14 cellular contexts compared by ENCODE assay signal in the genomic region with DNA sequence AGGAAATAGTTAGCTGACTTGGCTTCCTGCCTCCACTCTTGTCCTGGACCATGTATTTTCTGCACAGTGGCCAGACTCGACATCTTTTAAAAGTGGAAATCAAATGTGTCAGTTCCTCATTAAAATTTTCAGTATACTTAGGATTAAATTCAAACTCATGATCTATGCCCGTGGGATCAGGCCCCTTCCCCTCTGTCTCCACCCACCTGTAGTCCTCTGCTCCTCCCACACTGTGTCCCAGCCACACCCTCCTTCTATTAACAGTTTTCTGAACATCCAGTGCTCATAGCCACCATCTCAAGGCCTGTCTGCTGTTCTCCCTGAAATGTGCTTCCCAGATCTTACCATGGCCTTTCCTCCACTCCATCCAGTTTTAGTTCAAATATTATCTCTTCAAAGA. TPM values are rescaled to one million over a fixed set of nuclear protein-coding genes. Genes with fewer than 3 reads are reported as not detected.
A peak's percentile ranks its signal among the peaks of the same experiment; 100 is the strongest.
DNase-seq lines count a peak whose midpoint lies in the region; ATAC-seq and TF ChIP-seq lines count a peak whose summit lies in the region.
"Had no signal": no experiment of that assay in that cellular context is flagged by ENCODE, and none has a peak within 500 bp of the region (broad histone marks: within the 10 kb centered on the region; RNA-seq: fewer than 3 reads in every experiment).

No MANE protein-coding gene starts in this region.

- no peaks in the 10 kb centered on the region for H3K9me2 ChIP-seq in Karpas-422 (replicated peaks; ENCODE audit: insufficient read depth, low read length)
- H3K9me2 ChIP-seq in PC-9 (ENCODE audit: insufficient read depth) = no peaks in the 10 kb centered on the region

- peaks cover 28% of the 10 kb centered on the region for H3K36me3 Mint-ChIP-seq in activated naive CD4-positive, alpha-beta T cell treated with anti-CD3 and anti-CD28 coated beads for 36 hours (ENCODE audit: low read depth)
- peaks cover 36% of the 10 kb centered on the region for H3K36me3 Mint-ChIP-seq in activated naive CD8-positive, alpha-beta T cell treated with anti-CD3 and anti-CD28 coated beads for 36 hours

- H3K9ac ChIP-seq in Karpas-422 (ENCODE audit: low read length) = peak overlapping the region; percentile 46
- no peak overlapping the region for H3K9ac ChIP-seq in smooth muscle cell (ENCODE audit: low read depth)

- H3K79me2 ChIP-seq in Karpas-422 (ENCODE audit: low read length) = peaks cover 97% of the 10 kb centered on the region
- no peaks in the 10 kb centered on the region for H3K79me2 ChIP-seq in smooth muscle cell (ENCODE audit: low read depth)
- no peaks in the 10 kb centered on the region for H3K79me2 ChIP-seq in PC-9 (ENCODE audit: low read depth)

- DNase-seq in activated naive CD4-positive, alpha-beta T cell treated with anti-CD3 and anti-CD28 coated beads for 36 hours = no peak
- DNase-seq in activated naive CD4-positive, alpha-beta T cell (lab: John Stamatoyannopoulos, UW) = no peak
- peak; percentile 68 for DNase-seq in Karpas-422
- no peak for DNase-seq in activated naive CD8-positive, alpha-beta T cell treated with anti-CD3 and anti-CD28 coated beads for 36 hours
- no peak for DNase-seq in smooth muscle cell (lab: John Stamatoyannopoulos, UW; ENCODE audit: unreplicated experiment)
- no peak for DNase-seq in PC-9
- DNase-seq in NCI-H526 treated with DMSO at 0.1 percent for 48 hours (lab: John Stamatoyannopoulos, UW) = no peak
- DNase-seq: effector CD8-positive, alpha-beta T cell; KBM-7; transverse colon; WERI-Rb-1 had no signal

- CTCF ChIA-PET in activated naive CD4-positive, alpha-beta T cell treated with anti-CD3 and anti-CD28 coated beads for 36 hours (lab: Charles Lee) = interaction anchor here (0.6 to 7.5 kb wide), 9 partner anchors 7 to 90 kb away, joined by 3 to 82 read pairs (median 8); partner anchors contain the start of gene ARHGAP25
- CTCF ChIA-PET in PC-9 (lab: Charles Lee) = no interaction called here

- H3K27me3 Mint-ChIP-seq in activated naive CD4-positive, alpha-beta T cell treated with anti-CD3 and anti-CD28 coated beads for 36 hours (ENCODE audit: low read depth) = no peaks in the 10 kb centered on the region
- no peaks in the 10 kb centered on the region for H3K27me3 Mint-ChIP-seq in activated naive CD8-positive, alpha-beta T cell treated with anti-CD3 and anti-CD28 coated beads for 36 hours

- peaks cover 53% of the 10 kb centered on the region for H3K36me3 ChIP-seq in Karpas-422 (ENCODE audit: insufficient read depth, low read length)
- H3K36me3 ChIP-seq in smooth muscle cell (ENCODE audit: low read depth) = no peaks in the 10 kb centered on the region
- no peaks in the 10 kb centered on the region for H3K36me3 ChIP-seq in PC-9 (ENCODE audit: low read depth)
- H3K36me3 ChIP-seq: transverse colon, WERI-Rb-1 had no signal

- H3K4me1 Mint-ChIP-seq in activated naive CD4-positive, alpha-beta T cell treated with anti-CD3 and anti-CD28 coated beads for 36 hours (ENCODE audit: low read depth) = peaks cover 88% of the 10 kb centered on the region
- peaks cover 74% of the 10 kb centered on the region for H3K4me1 Mint-ChIP-seq in activated naive CD8-positive, alpha-beta T cell treated with anti-CD3 and anti-CD28 coated beads for 36 hours

- intact Hi-C loops in activated naive CD4-positive, alpha-beta T cell treated with anti-CD3 and anti-CD28 coated beads for 36 hours (cut with micrococcal nuclease) = loop anchor here (10.0 kb wide), 1 partner anchor 947 kb away; no protein-coding TSS in a partner anchor
- intact Hi-C loops in PC-9 (cut with micrococcal nuclease; ENCODE audit: unreplicated experiment) = no loop called here

- no peaks in the 10 kb centered on the region for H4K20me1 ChIP-seq in Karpas-422 (ENCODE audit: insufficient read depth, low read depth, low read length)
- no peaks in the 10 kb centered on the region for H4K20me1 ChIP-seq in smooth muscle cell (ENCODE audit: low read depth)
- H4K20me1 ChIP-seq in PC-9 (ENCODE audit: insufficient read depth) = no peaks in the 10 kb centered on the region

- peak overlapping the region; percentile 86 for H3K27ac ChIP-seq in Karpas-422 (ENCODE audit: low read length)
- peak overlapping the region; percentile 62 for H3K27ac ChIP-seq in smooth muscle cell (ENCODE audit: low read depth)
- no peak overlapping the region for H3K27ac ChIP-seq in PC-9
- H3K27ac ChIP-seq: WERI-Rb-1 had no signal

- no peak overlapping the region for H3K4me3 ChIP-seq in Karpas-422 (ENCODE audit: low read length)
- no peak overlapping the region for H3K4me3 ChIP-seq in smooth muscle cell
- no peak overlapping the region for H3K4me3 ChIP-seq in PC-9
- H3K4me3 ChIP-seq: transverse colon had no signal

- H3K4me1 ChIP-seq in Karpas-422 (ENCODE audit: low read length) = peaks cover 89% of the 10 kb centered on the region
- H3K4me1 ChIP-seq in smooth muscle cell (ENCODE audit: low read depth) = peaks cover 6% of the 10 kb centered on the region
- H3K4me1 ChIP-seq in PC-9 (replicated peaks; ENCODE audit: insufficient read depth) = no peaks in the 10 kb centered on the region

- peak overlapping the region; percentile 46 for H3K4me2 ChIP-seq in Karpas-422 (ENCODE audit: low read depth, low read length, poor library complexity, severe bottlenecking)
- H3K4me2 ChIP-seq in smooth muscle cell = peak overlapping the region; percentile 49
- H3K4me2 ChIP-seq in PC-9 = no peak overlapping the region

- H3K27ac Mint-ChIP-seq in activated naive CD4-positive, alpha-beta T cell treated with anti-CD3 and anti-CD28 coated beads for 36 hours = peak overlapping the region; percentile 58
- H3K27ac Mint-ChIP-seq in activated naive CD8-positive, alpha-beta T cell treated with anti-CD3 and anti-CD28 coated beads for 36 hours = peak overlapping the region; percentile 2

- TF ChIP-seq CTCF in smooth muscle cell (IDR thresholded peaks at IDR 0.05; ENCODE audit: borderline replicate concordance, insufficient read depth, poor library complexity, severe bottlenecking) (no peak), PC-9 (conservative IDR thresholded peaks at IDR 0.05) (no peak)

- no peak overlapping the region for H3K4me3 Mint-ChIP-seq in activated naive CD4-positive, alpha-beta T cell treated with anti-CD3 and anti-CD28 coated beads for 36 hours
- H3K4me3 Mint-ChIP-seq in activated naive CD8-positive, alpha-beta T cell treated with anti-CD3 and anti-CD28 coated beads for 36 hours = no peak overlapping the region

- WGBS in smooth muscle cell (ENCODE audit: low lambda C conversion rate) = 45% methylated on average over 2 of the region's 2 CpGs

- H3K27me3 ChIP-seq in Karpas-422 (ENCODE audit: low read length) (no peaks in the 10 kb centered on the region), smooth muscle cell (ENCODE audit: low read depth) (no peaks in the 10 kb centered on the region), PC-9 (ENCODE audit: insufficient read depth, low read depth) (no peaks in the 10 kb centered on the region)
- H3K27me3 ChIP-seq: transverse colon had no signal

- H3K9me3 ChIP-seq in Karpas-422 (ENCODE audit: low read length) (no peaks in the 10 kb centered on the region), smooth muscle cell (replicated peaks; ENCODE audit: low read depth) (no peaks in the 10 kb centered on the region), PC-9 (ENCODE audit: insufficient read depth, low read depth) (no peaks in the 10 kb centered on the region)
- H3K9me3 ChIP-seq: transverse colon had no signal

- no peaks in the 10 kb centered on the region for H3K9me3 Mint-ChIP-seq in activated naive CD4-positive, alpha-beta T cell treated with anti-CD3 and anti-CD28 coated beads for 36 hours
- H3K9me3 Mint-ChIP-seq in activated naive CD8-positive, alpha-beta T cell treated with anti-CD3 and anti-CD28 coated beads for 36 hours = peaks cover 2% of the 10 kb centered on the region

- ATAC-seq in HG02852 (IDR thresholded peaks at IDR 0.05; ENCODE audit: unreplicated experiment) = no peak
- ATAC-seq: left lobe of liver had no signal

- BruUV-seq in PC-9 (replicated peaks; lab: Mats Ljungman, UMichigan) = no TSS peak

- no peak overlapping the region for H2AFZ ChIP-seq in Karpas-422 (ENCODE audit: low read length)
- H2AFZ ChIP-seq in smooth muscle cell (ENCODE audit: low read depth) = no peak overlapping the region
- H2AFZ ChIP-seq in PC-9 = no peak overlapping the region

- H3F3A ChIP-seq in smooth muscle cell (ENCODE audit: low read depth) (peaks cover 11% of the 10 kb centered on the region), PC-9 (ENCODE audit: insufficient read depth, low read depth) (no peaks in the 10 kb centered on the region)

- POLR2A ChIA-PET in PC-9 (lab: Charles Lee; ENCODE audit: unreplicated experiment) = no interaction called here

RNA-seq across cellular contexts. Expression of gene ARHGAP25, which starts 13.3 kb away (rescaled TPM):
- 10 to 100 TPM; 43.0 to 46.7 TPM for total RNA-seq in activated naive CD4-positive, alpha-beta T cell treated with anti-CD3 and anti-CD28 coated beads for 36 hours
- 172 and 213 TPM in 2 replicates for total RNA-seq in Karpas-422 (2014; rRNA removed; shearing (Covaris generic); ENCODE audit: low replicate concordance)
- total RNA-seq in activated naive CD8-positive, alpha-beta T cell treated with anti-CD3 and anti-CD28 coated beads for 36 hours = 10 to 100 TPM; 47.4 to 51.0 TPM
- total RNA-seq in smooth muscle cell (1.2 and 2.0 TPM in 2 replicates), PC-9 (2021) (not detected in 2 replicates)
- polyA plus RNA-seq in smooth muscle cell = 1.5 and 2.7 TPM in 2 replicates
- total RNA-seq: myocyte had no signal

Comparison
In these comparisons a context has a peak if more than half of its experiments do, and no peak if none do; other contexts are left out.
1. RNA of gene ARHGAP25, which starts 13.3 kb away (total RNA-seq): 172 to 213 TPM in Karpas-422, 47.4 to 51.0 TPM in activated naive CD8-positive, alpha-beta T cell treated with anti-CD3 and anti-CD28 coated beads for 36 hours and 43.0 to 46.7 TPM in activated naive CD4-positive, alpha-beta T cell treated with anti-CD3 and anti-CD28 coated beads for 36 hours; 1.2 to 2.0 TPM in smooth muscle cell and not detected in PC-9; every median in the first group is over 10 times any median in the second.